18 cellular contexts compared by ENCODE assay signal in the genomic region with DNA sequence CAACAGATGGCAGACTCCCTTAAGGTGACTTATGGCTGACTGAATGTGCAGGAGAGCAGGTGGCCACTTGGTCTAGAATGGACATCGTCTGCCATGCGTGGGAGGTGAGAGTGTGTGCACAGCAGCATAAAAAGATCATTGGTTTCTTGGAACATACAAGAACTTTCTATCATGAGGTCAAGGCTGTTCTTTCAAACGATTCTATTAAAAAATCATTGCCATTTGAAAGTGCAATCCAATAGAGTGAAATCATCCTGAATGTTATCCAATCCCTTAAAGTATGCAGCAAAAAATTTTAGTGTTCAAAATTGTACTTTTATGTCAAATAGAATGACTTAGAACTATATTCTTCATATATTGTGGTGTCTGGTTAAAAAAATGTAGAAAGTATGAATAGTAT.
"Had no signal": no experiment of that assay in that cellular context is flagged by ENCODE, and none has a peak within 500 bp of the region (broad histone marks: within the 10 kb centered on the region; RNA-seq: fewer than 3 reads in every experiment).

No MANE protein-coding gene starts in this region.

- H3K36me3 ChIP-seq: tibial artery had no signal

- FAIRE-seq: endometrium, urothelium cell line had no signal

- ATAC-seq: activated CD4-positive, CD25-positive, alpha-beta regulatory T cell treated with anti-CD3 and anti-CD28 coated beads, Interleukin-2, amount 50 U/mL, for 24 hours; activated CD8-positive, alpha-beta T cell treated with anti-CD3 and anti-CD28 coated beads, Interleukin-2, amount 10 ng/mL, durations not matched to agents 7 days and 5 days; left ventricle myocardium superior; mucosa of descending colon; stimulated activated naive CD8-positive, alpha-beta T cell treated with anti-CD3 and anti-CD28 coated beads, Interleukin-15, Interleukin-2, amounts not matched to agents 100 U/mL and 50 U/mL, for 24 hours had no signal

- DNase-seq: activated CD4-positive, alpha-beta T cell treated with anti-CD3 and anti-CD28 coated beads, Interleukin-2, amount 10 ng/mL, durations not matched to agents 7 days and 5 days; activated CD8-positive, alpha-beta T cell treated with anti-CD3 and anti-CD28 coated beads, Interleukin-2, amount 10 ng/mL, durations not matched to agents 7 days and 5 days; activated naive CD4-positive, alpha-beta T cell treated with Interleukin-2 at 50 U/mL for 16 hours; activated naive CD8-positive, alpha-beta T cell treated with anti-CD3 and anti-CD28 coated beads, Interleukin-2, amount 10 ng/mL, durations not matched to agents 7 days and 5 days; activated T-cell treated with anti-CD3 and anti-CD28 coated beads, Interleukin-2, amount 50 U/mL, for 24 hours; cortex of kidney; glutamatergic neuron; kidney glomerular epithelial cell; left ventricle myocardium superior; mucosa of descending colon; naive B cell; stimulated activated naive CD8-positive, alpha-beta T cell treated with anti-CD3 and anti-CD28 coated beads, Interleukin-15, Interleukin-2, amounts not matched to agents 100 U/mL and 50 U/mL, for 24 hours; substantia nigra; tibial artery had no signal

- H3K4me3 ChIP-seq: mucosa of descending colon, tibial artery had no signal

- H3K27me3 ChIP-seq: foreskin keratinocyte, tibial artery had no signal
